ENCODE assay signal across 11 cellular contexts in the genomic region with DNA sequence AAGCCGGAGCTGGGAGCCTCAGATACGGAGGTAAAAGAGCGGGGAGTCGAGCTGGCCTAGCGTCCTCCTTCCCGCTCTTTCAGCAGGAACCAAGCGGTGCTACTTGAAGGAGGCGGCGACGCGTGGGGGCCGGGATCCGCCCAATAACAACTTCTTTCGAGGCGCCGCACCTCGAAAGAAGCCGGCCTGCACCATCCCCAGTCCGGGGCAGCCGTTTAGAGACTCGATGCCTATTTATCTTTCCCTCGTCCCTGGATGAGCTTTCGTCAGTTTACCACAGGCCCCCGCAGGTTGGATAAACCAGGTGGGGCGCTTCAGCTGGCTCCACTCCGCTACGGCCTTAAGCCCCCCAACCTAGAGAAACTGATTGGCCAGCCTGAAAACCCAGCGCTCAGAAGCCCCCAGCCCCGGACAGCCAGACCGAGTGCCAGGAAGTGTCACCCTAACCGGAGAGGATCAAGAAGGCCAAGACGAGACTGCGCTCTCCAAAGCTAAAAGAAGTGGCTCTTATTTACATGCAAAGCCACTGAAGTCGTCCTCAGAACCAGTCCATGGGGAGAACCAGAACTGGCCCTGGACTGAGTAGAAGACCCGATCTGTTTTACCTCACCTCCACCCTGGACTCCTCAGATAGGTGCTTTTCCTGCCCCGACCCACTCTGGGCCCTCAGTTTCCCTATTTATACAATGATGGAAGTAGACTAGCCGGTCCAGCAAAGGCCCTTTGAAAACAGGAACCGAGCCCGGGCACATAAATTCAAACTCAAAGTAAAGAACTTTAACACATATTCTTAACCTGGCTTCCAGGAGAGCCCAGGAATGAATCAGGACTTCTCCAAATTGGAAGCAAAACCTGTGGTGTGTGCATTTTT. TPM values are rescaled to one million over a fixed set of nuclear protein-coding genes. Genes with fewer than 3 reads are reported as not detected.
DNase-seq lines count a peak whose midpoint lies in the region; ATAC-seq, FAIRE-seq and TF ChIP-seq lines count a peak whose summit lies in the region.
"Had no signal": no experiment of that assay in that cellular context is flagged by ENCODE, and none has a peak within 500 bp of the region (broad histone marks: within the 10 kb centered on the region; RNA-seq: fewer than 3 reads in every experiment).

No MANE protein-coding gene starts in this region.

- SMC1A ChIA-PET in GM12878 (lab: Charles Lee; ENCODE audit: uncharacterized antibody, unreplicated experiment): no interaction called here

- H3K4me1 Mint-ChIP-seq in T-helper 1 cell treated with Interleukin-12 subunit alpha and Interleukin-12 subunit beta and Interleukin-4 antibody, amounts not matched to agents 30 μg/mL and 1 μg/mL, for 36 hours (ENCODE audit: low read depth): peaks cover 20% of the 10 kb centered on the region
- peaks cover 60% of the 10 kb centered on the region for H3K4me1 Mint-ChIP-seq in CD8-positive, alpha-beta T cell (ENCODE audit: low read depth)
- peaks cover 34 to 69% (median 57%) of the 10 kb centered on the region in 7 donors for H3K4me1 Mint-ChIP-seq in naive thymus-derived CD4-positive, alpha-beta T cell

- H3K27me3 ChIP-seq in CD8-positive, alpha-beta T cell (ENCODE audit: insufficient read depth, low read length): peaks cover 86% of the 10 kb centered on the region
- peaks cover 42 to 50% of the 10 kb centered on the region in 2 experiments for H3K27me3 ChIP-seq in GM12878 (replicated peaks in 1 of 2; ENCODE audit: control insufficient read depth in 2 of 2, insufficient read depth in 2 of 2, low read length in 1 of 2)
- H3K27me3 ChIP-seq in naive thymus-derived CD4-positive, alpha-beta T cell (ENCODE audit: control insufficient read depth in 2 of 2, insufficient read depth in 2 of 2, low read length in 2 of 2): peaks cover 22 to 74% of the 10 kb centered on the region in 2 donors

- no TSS peak for BruUV-seq in GM12878 (replicated peaks; lab: Mats Ljungman, UMichigan)

- no peaks in the 10 kb centered on the region for H3K36me3 ChIP-seq in CD8-positive, alpha-beta T cell (ENCODE audit: insufficient read depth, low read length)
- H3K36me3 ChIP-seq in GM12878 (ENCODE audit: control insufficient read depth in 2 of 2, insufficient read depth in 2 of 2, low read length in 1 of 2): no peaks in the 10 kb centered on the region
- no peaks in the 10 kb centered on the region for H3K36me3 ChIP-seq in naive thymus-derived CD4-positive, alpha-beta T cell (ENCODE audit: control insufficient read depth in 2 of 3, insufficient read depth in 3 of 3, low read length in 3 of 3)

- H3K9me3 Mint-ChIP-seq in T-helper 1 cell treated with Interleukin-12 subunit alpha and Interleukin-12 subunit beta and Interleukin-4 antibody, amounts not matched to agents 30 μg/mL and 1 μg/mL, for 36 hours: no peaks in the 10 kb centered on the region
- H3K9me3 Mint-ChIP-seq in CD8-positive, alpha-beta T cell: no peaks in the 10 kb centered on the region
- peaks cover 0 to 6% (median 0%) of the 10 kb centered on the region in 11 donors for H3K9me3 Mint-ChIP-seq in naive thymus-derived CD4-positive, alpha-beta T cell

- H3K79me2 ChIP-seq in GM12878 (ENCODE audit: control insufficient read depth, insufficient read depth, low read length): no peaks in the 10 kb centered on the region

- TF ChIP-seq CTCF in CD8-positive, alpha-beta T cell (IDR thresholded peaks at IDR 0.05): no peak
- TF ChIP-seq CTCF in GM12878 (IDR thresholded peaks at IDR 0.05 in 2 of 3, conservative IDR thresholded peaks at IDR 0.05 in 1 of 3; ENCODE audit: control insufficient read depth in 2 of 3, extremely low read depth in 1 of 3, insufficient read depth in 1 of 3, low read depth in 3 of 3, low read length in 3 of 3): no peak

- H3K4me3 Mint-ChIP-seq in T-helper 1 cell treated with Interleukin-12 subunit alpha and Interleukin-12 subunit beta and Interleukin-4 antibody, amounts not matched to agents 30 μg/mL and 1 μg/mL, for 36 hours: no peak overlapping the region
- H3K4me3 Mint-ChIP-seq in CD8-positive, alpha-beta T cell: peak overlapping the region; percentile 26
- peak overlapping the region; percentile 23 to 86 (median 73) for H3K4me3 Mint-ChIP-seq in naive thymus-derived CD4-positive, alpha-beta T cell

- no peak overlapping the region for H3K27ac ChIP-seq in CD8-positive, alpha-beta T cell (ENCODE audit: low read depth, low read length)
- H3K27ac ChIP-seq in GM12878 (ENCODE audit: control insufficient read depth, insufficient read depth): no peak overlapping the region
- H3K27ac ChIP-seq in naive thymus-derived CD4-positive, alpha-beta T cell (ENCODE audit: low read depth, low read length): no peak overlapping the region
- H3K27ac ChIP-seq: VCaP had no signal

- TF ChIP-seq RAD21 in GM12878 (IDR thresholded peaks at IDR 0.05; ENCODE audit: insufficient read depth, low read depth, low read length): no peak

- RAD21 ChIA-PET in GM12878 (lab: Charles Lee; ENCODE audit: unreplicated experiment): no interaction called here

- POLR2A ChIA-PET in CD8-positive, alpha-beta T cell (lab: Charles Lee): interaction anchor here (1.1 kb wide), 1 partner anchor 461 kb away, joined by 3 read pairs; a partner anchor contains a TSS
- POLR2A ChIA-PET in GM12878 (lab: Charles Lee): no interaction called here
- POLR2A ChIA-PET in naive thymus-derived CD4-positive, alpha-beta T cell (lab: Charles Lee): no interaction called here

- peak overlapping the region; percentile 76 for H3K27ac Mint-ChIP-seq in T-helper 1 cell treated with Interleukin-12 subunit alpha and Interleukin-12 subunit beta and Interleukin-4 antibody, amounts not matched to agents 30 μg/mL and 1 μg/mL, for 36 hours
- H3K27ac Mint-ChIP-seq in CD8-positive, alpha-beta T cell: no peak overlapping the region
- H3K27ac Mint-ChIP-seq in naive thymus-derived CD4-positive, alpha-beta T cell: peak overlapping the region in 1 of 9 donors; percentile 73

- no peak overlapping the region for H2AFZ ChIP-seq in GM12878 (ENCODE audit: control insufficient read depth, low read depth, low read length)

- no peaks in the 10 kb centered on the region for H4K20me1 ChIP-seq in GM12878 (ENCODE audit: control insufficient read depth, insufficient read depth)

- peaks cover 63% of the 10 kb centered on the region for H3K4me1 ChIP-seq in CD8-positive, alpha-beta T cell (ENCODE audit: insufficient read depth, low read length)
- peaks cover 8% of the 10 kb centered on the region for H3K4me1 ChIP-seq in GM12878 (ENCODE audit: control insufficient read depth, insufficient read depth, low read length)
- H3K4me1 ChIP-seq in naive thymus-derived CD4-positive, alpha-beta T cell (ENCODE audit: control insufficient read depth in 2 of 2, insufficient read depth in 2 of 2, low read length in 2 of 2): peaks cover 18 to 44% of the 10 kb centered on the region in 2 donors

- no peak for TF ChIP-seq POLR2A in GM12878 (IDR thresholded peaks at IDR 0.05; ENCODE audit: low read depth, low read length)

- intact Hi-C loops in CD8-positive, alpha-beta T cell (cut with DNase I, micrococcal nuclease): loop anchor here in 1 of 2 experiments (10.0 kb wide), 1 partner anchor 168 kb away; no protein-coding TSS in a partner anchor
- intact Hi-C loops in GM12878 (cut with micrococcal nuclease; ENCODE audit: unreplicated experiment): no loop called here
- intact Hi-C loops in naive thymus-derived CD4-positive, alpha-beta T cell (cut with micrococcal nuclease): loop anchor here in 1 of 2 donors (10.0 kb wide), 1 partner anchor 1248 kb away; no protein-coding TSS in a partner anchor

- ATAC-seq in CD8-positive, alpha-beta T cell: no peak
- no peak for ATAC-seq in GM12878
- no peak for ATAC-seq in naive thymus-derived CD4-positive, alpha-beta T cell
- ATAC-seq in GM19324 (IDR thresholded peaks at IDR 0.05; ENCODE audit: low FRiP score, unreplicated experiment): no peak

- no peak for FAIRE-seq in GM12878 (lab: Jason Lieb, UNC)

- no peak overlapping the region for H3K4me3 ChIP-seq in CD8-positive, alpha-beta T cell (ENCODE audit: low read depth, low read length)
- no peak overlapping the region for H3K4me3 ChIP-seq in GM12878
- H3K4me3 ChIP-seq in naive thymus-derived CD4-positive, alpha-beta T cell (ENCODE audit: low read length): no peak overlapping the region

- peaks cover 5% of the 10 kb centered on the region for H3K36me3 Mint-ChIP-seq in T-helper 1 cell treated with Interleukin-12 subunit alpha and Interleukin-12 subunit beta and Interleukin-4 antibody, amounts not matched to agents 30 μg/mL and 1 μg/mL, for 36 hours (ENCODE audit: low read depth)
- H3K36me3 Mint-ChIP-seq in CD8-positive, alpha-beta T cell: no peaks in the 10 kb centered on the region
- peaks cover 0 to 14% (median 0%) of the 10 kb centered on the region in 5 donors for H3K36me3 Mint-ChIP-seq in naive thymus-derived CD4-positive, alpha-beta T cell

- no peak overlapping the region for H3K9ac ChIP-seq in GM12878 (ENCODE audit: control insufficient read depth, insufficient read depth, low read length)

- 41% methylated on average over 39 of the region's 39 CpGs for WGBS in GM12878 (ENCODE audit: insufficient coverage, insufficient replicate concordance, low lambda C conversion rate, missing lambda C conversion rate)

- in situ Hi-C loops in GM12878 (cut with MboI): no loop called here

- no peak overlapping the region for H3K4me2 ChIP-seq in GM12878 (ENCODE audit: control insufficient read depth, insufficient read depth)

- DNase-seq in T-helper 1 cell (no peak), GM12878 (ENCODE audit: low read depth, low spot score) (no peak), GM19238 (ENCODE audit: insufficient read length, low spot score) (no peak), dermis blood vessel endothelial cell (no peak)
- no peak for DNase-seq in CD8-positive, alpha-beta T cell
- DNase-seq in naive thymus-derived CD4-positive, alpha-beta T cell: no peak
- DNase-seq: NCI-H187 treated with DMSO at 0.1 percent for 48 hours; stimulated activated CD8-positive, alpha-beta memory T cell treated with anti-CD3 and anti-CD28 coated beads, Interleukin-4, amount 100 ng/mL, for 48 hours had no signal

- CTCF ChIA-PET in CD8-positive, alpha-beta T cell (lab: Charles Lee): interaction anchor here (0.8 to 2.5 kb wide), 3 partner anchors 10 to 55 kb away, joined by 3 to 11 read pairs (median 4); no protein-coding TSS in a partner anchor
- CTCF ChIA-PET in GM12878 (lab: Yijun Ruan, JAX): interaction anchor here (0.6 kb wide), 1 partner anchor 8 kb away, joined by 3 read pairs; no protein-coding TSS in a partner anchor
- CTCF ChIA-PET in naive thymus-derived CD4-positive, alpha-beta T cell (lab: Charles Lee): interaction anchor here (0.6 to 1.8 kb wide), 2 partner anchors 8 to 44 kb away, joined by 4 to 6 read pairs; no protein-coding TSS in a partner anchor

- TF ChIP-seq EP300 in GM12878 (IDR thresholded peaks at IDR 0.05; ENCODE audit: borderline replicate concordance in 1 of 2, control insufficient read depth in 1 of 2, low read depth in 2 of 2, low read length in 2 of 2): no peak

- H3K9me3 ChIP-seq in CD8-positive, alpha-beta T cell (ENCODE audit: low read length): no peaks in the 10 kb centered on the region
- no peaks in the 10 kb centered on the region; the same call in 2 of the 3 replicates for H3K9me3 ChIP-seq in GM12878 (replicated peaks; ENCODE audit: control insufficient read depth, insufficient read depth, low read length)
- no peaks in the 10 kb centered on the region for H3K9me3 ChIP-seq in naive thymus-derived CD4-positive, alpha-beta T cell (ENCODE audit: control insufficient read depth in 2 of 3, low read length in 3 of 3)

- peaks cover 90% of the 10 kb centered on the region for H3K27me3 Mint-ChIP-seq in T-helper 1 cell treated with Interleukin-12 subunit alpha and Interleukin-12 subunit beta and Interleukin-4 antibody, amounts not matched to agents 30 μg/mL and 1 μg/mL, for 36 hours (ENCODE audit: low read depth)
- H3K27me3 Mint-ChIP-seq in CD8-positive, alpha-beta T cell (ENCODE audit: low read depth): peaks cover 80% of the 10 kb centered on the region
- peaks cover 79 to 95% (median 84%) of the 10 kb centered on the region in 5 donors for H3K27me3 Mint-ChIP-seq in naive thymus-derived CD4-positive, alpha-beta T cell

RNA-seq across cellular contexts. Expression of a gene that starts 1.4 kb away (rescaled TPM):
- total RNA-seq in CD8-positive, alpha-beta T cell: not detected
- not detected in 2 replicates for total RNA-seq in GM12878 (2013; cell fraction: nucleolus; rRNA removed)
- total RNA-seq in GM12878 (2014; rRNA removed) (0.17 and 0.49 TPM in 2 replicates), GM12878 (2014; rRNA removed; fragmentation: Illumina TruSeq; extraction: Trizol) (0.22 TPM in 1 of 2 replicates, not detected in the other), GM12878 (2021) (0.36 and 0.64 TPM in 2 replicates), dermis blood vessel endothelial cell (not detected in 2 replicates)
- polyA plus RNA-seq in GM12878 (2011; ENCODE audit: low read depth): not detected
- polyA plus RNA-seq in GM12878 (2011; rRNA removed) (not detected in 2 replicates), GM12878 (2014; fragmentation: Illumina TruSeq; extraction: Trizol) (0.24 and 0.31 TPM in 2 replicates), GM12878 (2014; fragmentation: Nextera tagmentation; extraction: Ambion mirVana) (under 1 TPM in 1 of 2 experiments, not detected in 1; 0.06 TPM), GM12878 (2014; rRNA removed) (0.41 and 1.0 TPM in 2 replicates), GM12878 (2016; fragmentation: Nextera tagmentation; extraction: Ambion mirVana) (not detected)
- polyA plus RNA-seq in GM12878 (2011; cell fraction: cytosol; rRNA removed): not detected in 2 replicates
- not detected in 2 replicates for polyA plus RNA-seq in GM12878 (2011; cell fraction: nucleus; rRNA removed)
- polyA plus RNA-seq in GM12878 (2012): not detected in 2 replicates
- polyA minus RNA-seq in GM12878 (2011; rRNA and poly(A)+ RNA removed): not detected in 2 replicates
- polyA minus RNA-seq in GM12878 (2011; cell fraction: cytosol; rRNA and poly(A)+ RNA removed): not detected in 2 replicates
- polyA minus RNA-seq in GM12878 (2011; cell fraction: nucleus; rRNA and poly(A)+ RNA removed): not detected in 2 replicates
- not detected for total RNA-seq in naive thymus-derived CD4-positive, alpha-beta T cell
- polyA plus RNA-seq in naive thymus-derived CD4-positive, alpha-beta T cell: not detected

RNA-seq across cellular contexts. Expression of a gene that starts 30.8 kb away (rescaled TPM):
- total RNA-seq in CD8-positive, alpha-beta T cell: 10 to 100 TPM; 24.1 to 25.4 TPM
- total RNA-seq in GM12878 (2013; cell fraction: nucleolus; rRNA removed): 11.6 and 16.7 TPM in 2 replicates
- total RNA-seq in GM12878 (2014; rRNA removed) (13.8 and 20.3 TPM in 2 replicates), GM12878 (2014; rRNA removed; fragmentation: Illumina TruSeq; extraction: Trizol) (20.6 and 23.9 TPM in 2 replicates), GM12878 (2021) (26.0 and 26.2 TPM in 2 replicates), dermis blood vessel endothelial cell (25.7 and 40.6 TPM in 2 replicates)
- 4.5 TPM for polyA plus RNA-seq in GM12878 (2011; ENCODE audit: low read depth)
- polyA plus RNA-seq in GM12878 (2011; rRNA removed) (36.8 and 44.2 TPM in 2 replicates), GM12878 (2014; fragmentation: Illumina TruSeq; extraction: Trizol) (16.1 and 23.0 TPM in 2 replicates), GM12878 (2014; fragmentation: Nextera tagmentation; extraction: Ambion mirVana) (10 to 100 TPM in 1 of 2 experiments, 1 to 10 TPM in 1; 2.4 to 15.4 TPM), GM12878 (2014; rRNA removed) (22.8 and 22.9 TPM in 2 replicates), GM12878 (2016; fragmentation: Nextera tagmentation; extraction: Ambion mirVana) (1 to 10 TPM; 5.6 to 8.8 TPM)
- polyA plus RNA-seq in GM12878 (2011; cell fraction: cytosol; rRNA removed): 17.1 and 19.2 TPM in 2 replicates
- 33.3 and 37.4 TPM in 2 replicates for polyA plus RNA-seq in GM12878 (2011; cell fraction: nucleus; rRNA removed)
- polyA plus RNA-seq in GM12878 (2012): 21.8 and 22.4 TPM in 2 replicates
- 9.2 and 11.6 TPM in 2 replicates for polyA minus RNA-seq in GM12878 (2011; rRNA and poly(A)+ RNA removed)
- 5.5 and 6.7 TPM in 2 replicates for polyA minus RNA-seq in GM12878 (2011; cell fraction: cytosol; rRNA and poly(A)+ RNA removed)
- polyA minus RNA-seq in GM12878 (2011; cell fraction: nucleus; rRNA and poly(A)+ RNA removed): 5.8 and 7.3 TPM in 2 replicates
- total RNA-seq in naive thymus-derived CD4-positive, alpha-beta T cell: 10 to 100 TPM; 31.1 to 45.7 (median 35.9) TPM
- polyA plus RNA-seq in naive thymus-derived CD4-positive, alpha-beta T cell: 10 to 100 TPM; 18.1 to 27.2 TPM
